1 cellular context compared by ENCODE assay signal in the genomic region with DNA sequence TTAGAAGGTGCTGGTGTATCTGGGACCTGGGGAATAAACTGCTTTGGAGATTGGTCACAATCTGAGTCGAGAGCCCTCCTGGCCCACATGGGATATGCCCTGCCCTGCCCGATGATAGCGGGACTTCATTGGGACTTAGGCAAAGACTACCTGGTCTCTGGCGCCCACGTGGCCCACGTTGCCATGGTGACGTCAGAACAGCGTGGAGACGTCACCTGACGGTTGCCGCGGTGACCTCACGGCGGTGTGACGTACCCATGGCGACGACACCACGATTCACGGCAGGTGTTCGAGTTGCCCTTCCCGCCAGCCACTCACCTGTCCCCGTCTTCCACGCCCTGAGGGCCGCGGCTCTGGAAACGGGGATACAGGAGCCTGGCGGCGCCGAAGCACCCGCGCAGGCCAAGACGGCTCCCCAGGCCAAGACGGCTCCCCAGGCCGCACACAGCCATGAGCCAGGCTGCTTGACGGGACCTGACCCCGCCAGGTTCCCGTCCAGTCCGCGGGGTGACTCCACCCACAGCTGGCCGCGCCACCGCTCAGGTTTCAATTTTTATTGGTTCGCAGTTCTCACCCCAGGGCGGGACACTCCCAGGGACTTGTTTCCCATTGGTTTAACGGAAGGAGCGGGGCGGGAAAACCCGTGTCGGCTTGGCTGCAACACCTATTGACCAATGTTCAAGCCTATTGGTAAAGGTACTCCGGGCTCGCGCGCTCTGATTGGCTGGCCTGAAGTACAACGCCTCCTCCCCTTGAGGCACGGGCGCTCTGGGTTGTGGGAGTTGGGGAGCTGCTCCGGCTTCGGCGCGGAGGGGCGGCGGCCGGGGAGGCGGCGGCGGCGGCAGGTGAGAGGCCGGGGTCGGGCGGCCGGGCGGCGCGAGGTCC.
TF ChIP-seq lines count a peak whose summit lies in the region.

A gene (minus strand): TSS at position 476 of the 885 bp plus-strand sequence. CDS start 24 bp downstream, at position 452.
A gene (plus strand): TSS at position 766 of the 885 bp plus-strand sequence. CDS start 1,029 bp downstream, outside the sequence.

TF ChIP-seq in HepG2, 621 proteins besides CTCF, POLR2A, EP300 and RAD21 (continued from another document):
- TF ChIP-seq, protein P1, sequence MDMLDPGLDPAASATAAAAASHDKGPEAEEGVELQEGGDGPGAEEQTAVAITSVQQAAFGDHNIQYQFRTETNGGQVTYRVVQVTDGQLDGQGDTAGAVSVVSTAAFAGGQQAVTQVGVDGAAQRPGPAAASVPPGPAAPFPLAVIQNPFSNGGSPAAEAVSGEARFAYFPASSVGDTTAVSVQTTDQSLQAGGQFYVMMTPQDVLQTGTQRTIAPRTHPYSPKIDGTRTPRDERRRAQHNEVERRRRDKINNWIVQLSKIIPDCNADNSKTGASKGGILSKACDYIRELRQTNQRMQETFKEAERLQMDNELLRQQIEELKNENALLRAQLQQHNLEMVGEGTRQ (IDR thresholded peaks at IDR 0.05; ENCODE audit: low read depth, low read length), result peak; percentile 82
- TF ChIP-seq, protein P1 (CRISPR knock-in tag; IDR thresholded peaks at IDR 0.05; ENCODE audit: borderline replicate concordance), result peak; percentile 87
- TF ChIP-seq NFKBIZ (CRISPR knock-in tag; IDR thresholded peaks at IDR 0.05) (no peak), BHLHE40 (IDR thresholded peaks at IDR 0.05; ENCODE audit: low read length) (peak; percentile 27; the same call in 1 of the 2 replicates), MED8 (CRISPR knock-in tag; IDR thresholded peaks at IDR 0.05; ENCODE audit: insufficient replicate concordance) (peak; percentile 82), GZF1 (CRISPR knock-in tag; IDR thresholded peaks at IDR 0.05) (peak; percentile 82), ZNF841 (CRISPR knock-in tag; IDR thresholded peaks at IDR 0.05; ENCODE audit: borderline replicate concordance) (no peak), ZBTB1 (CRISPR knock-in tag; IDR thresholded peaks at IDR 0.05; ENCODE audit: borderline replicate concordance) (no peak), ZNF331 (CRISPR knock-in tag; IDR thresholded peaks at IDR 0.05) (peak; percentile 63), PITX1 (CRISPR knock-in tag; IDR thresholded peaks at IDR 0.05) (peak; percentile 66; the same call in 1 of the 2 replicates), BRCA1 (CRISPR knock-in tag; IDR thresholded peaks at IDR 0.05) (no peak; the same call in 1 of the 2 replicates), SPEN (CRISPR knock-in tag; IDR thresholded peaks at IDR 0.05; ENCODE audit: low read depth) (peak; percentile 94), MAZ (IDR thresholded peaks at IDR 0.05; ENCODE audit: borderline replicate concordance, low read depth, low read length) (no peak), MAZ (CRISPR knock-in tag; IDR thresholded peaks at IDR 0.05; ENCODE audit: low read depth) (peak; percentile 84; the same call in 1 of the 2 replicates), ZNF367 (CRISPR knock-in tag; IDR thresholded peaks at IDR 0.05; ENCODE audit: borderline replicate concordance) (no peak), SRSF4 (IDR thresholded peaks at IDR 0.05; ENCODE audit: low read depth, low read length, poor library complexity, severe bottlenecking) (no peak), ZNF225 (CRISPR knock-in tag; IDR thresholded peaks at IDR 0.05) (peak; percentile 96), ZNF33A (CRISPR knock-in tag; IDR thresholded peaks at IDR 0.05; ENCODE audit: borderline replicate concordance) (no peak), SAP130 (CRISPR knock-in tag; IDR thresholded peaks at IDR 0.05; ENCODE audit: low read depth) (peak; percentile 95), ZNF232 (CRISPR knock-in tag; IDR thresholded peaks at IDR 0.05; ENCODE audit: borderline replicate concordance) (peak; percentile 65; the same call in 1 of the 2 replicates), AHR (CRISPR knock-in tag; IDR thresholded peaks at IDR 0.05) (peak; percentile 97)
- TF ChIP-seq, protein P2, sequence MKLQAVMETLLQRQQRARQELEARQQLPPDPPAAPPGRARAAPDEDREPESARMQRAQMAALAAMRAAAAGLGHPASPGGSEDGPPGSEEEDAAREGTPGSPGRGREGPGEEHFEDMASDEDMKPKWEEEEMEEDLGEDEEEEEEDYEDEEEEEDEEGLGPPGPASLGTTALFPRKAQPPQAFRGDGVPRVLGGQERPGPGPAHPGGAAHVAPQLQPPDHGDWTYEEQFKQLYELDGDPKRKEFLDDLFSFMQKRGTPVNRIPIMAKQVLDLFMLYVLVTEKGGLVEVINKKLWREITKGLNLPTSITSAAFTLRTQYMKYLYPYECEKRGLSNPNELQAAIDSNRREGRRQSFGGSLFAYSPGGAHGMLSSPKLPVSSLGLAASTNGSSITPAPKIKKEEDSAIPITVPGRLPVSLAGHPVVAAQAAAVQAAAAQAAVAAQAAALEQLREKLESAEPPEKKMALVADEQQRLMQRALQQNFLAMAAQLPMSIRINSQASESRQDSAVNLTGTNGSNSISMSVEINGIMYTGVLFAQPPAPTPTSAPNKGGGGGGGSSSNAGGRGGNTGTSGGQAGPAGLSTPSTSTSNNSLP (IDR thresholded peaks at IDR 0.05; ENCODE audit: low read depth, low read length), result no peak
- TF ChIP-seq, protein P3, sequence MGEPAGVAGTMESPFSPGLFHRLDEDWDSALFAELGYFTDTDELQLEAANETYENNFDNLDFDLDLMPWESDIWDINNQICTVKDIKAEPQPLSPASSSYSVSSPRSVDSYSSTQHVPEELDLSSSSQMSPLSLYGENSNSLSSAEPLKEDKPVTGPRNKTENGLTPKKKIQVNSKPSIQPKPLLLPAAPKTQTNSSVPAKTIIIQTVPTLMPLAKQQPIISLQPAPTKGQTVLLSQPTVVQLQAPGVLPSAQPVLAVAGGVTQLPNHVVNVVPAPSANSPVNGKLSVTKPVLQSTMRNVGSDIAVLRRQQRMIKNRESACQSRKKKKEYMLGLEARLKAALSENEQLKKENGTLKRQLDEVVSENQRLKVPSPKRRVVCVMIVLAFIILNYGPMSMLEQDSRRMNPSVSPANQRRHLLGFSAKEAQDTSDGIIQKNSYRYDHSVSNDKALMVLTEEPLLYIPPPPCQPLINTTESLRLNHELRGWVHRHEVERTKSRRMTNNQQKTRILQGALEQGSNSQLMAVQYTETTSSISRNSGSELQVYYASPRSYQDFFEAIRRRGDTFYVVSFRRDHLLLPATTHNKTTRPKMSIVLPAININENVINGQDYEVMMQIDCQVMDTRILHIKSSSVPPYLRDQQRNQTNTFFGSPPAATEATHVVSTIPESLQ (CRISPR knock-in tag; conservative IDR thresholded peaks at IDR 0.05), result no peak
- TF ChIP-seq, protein P4, sequence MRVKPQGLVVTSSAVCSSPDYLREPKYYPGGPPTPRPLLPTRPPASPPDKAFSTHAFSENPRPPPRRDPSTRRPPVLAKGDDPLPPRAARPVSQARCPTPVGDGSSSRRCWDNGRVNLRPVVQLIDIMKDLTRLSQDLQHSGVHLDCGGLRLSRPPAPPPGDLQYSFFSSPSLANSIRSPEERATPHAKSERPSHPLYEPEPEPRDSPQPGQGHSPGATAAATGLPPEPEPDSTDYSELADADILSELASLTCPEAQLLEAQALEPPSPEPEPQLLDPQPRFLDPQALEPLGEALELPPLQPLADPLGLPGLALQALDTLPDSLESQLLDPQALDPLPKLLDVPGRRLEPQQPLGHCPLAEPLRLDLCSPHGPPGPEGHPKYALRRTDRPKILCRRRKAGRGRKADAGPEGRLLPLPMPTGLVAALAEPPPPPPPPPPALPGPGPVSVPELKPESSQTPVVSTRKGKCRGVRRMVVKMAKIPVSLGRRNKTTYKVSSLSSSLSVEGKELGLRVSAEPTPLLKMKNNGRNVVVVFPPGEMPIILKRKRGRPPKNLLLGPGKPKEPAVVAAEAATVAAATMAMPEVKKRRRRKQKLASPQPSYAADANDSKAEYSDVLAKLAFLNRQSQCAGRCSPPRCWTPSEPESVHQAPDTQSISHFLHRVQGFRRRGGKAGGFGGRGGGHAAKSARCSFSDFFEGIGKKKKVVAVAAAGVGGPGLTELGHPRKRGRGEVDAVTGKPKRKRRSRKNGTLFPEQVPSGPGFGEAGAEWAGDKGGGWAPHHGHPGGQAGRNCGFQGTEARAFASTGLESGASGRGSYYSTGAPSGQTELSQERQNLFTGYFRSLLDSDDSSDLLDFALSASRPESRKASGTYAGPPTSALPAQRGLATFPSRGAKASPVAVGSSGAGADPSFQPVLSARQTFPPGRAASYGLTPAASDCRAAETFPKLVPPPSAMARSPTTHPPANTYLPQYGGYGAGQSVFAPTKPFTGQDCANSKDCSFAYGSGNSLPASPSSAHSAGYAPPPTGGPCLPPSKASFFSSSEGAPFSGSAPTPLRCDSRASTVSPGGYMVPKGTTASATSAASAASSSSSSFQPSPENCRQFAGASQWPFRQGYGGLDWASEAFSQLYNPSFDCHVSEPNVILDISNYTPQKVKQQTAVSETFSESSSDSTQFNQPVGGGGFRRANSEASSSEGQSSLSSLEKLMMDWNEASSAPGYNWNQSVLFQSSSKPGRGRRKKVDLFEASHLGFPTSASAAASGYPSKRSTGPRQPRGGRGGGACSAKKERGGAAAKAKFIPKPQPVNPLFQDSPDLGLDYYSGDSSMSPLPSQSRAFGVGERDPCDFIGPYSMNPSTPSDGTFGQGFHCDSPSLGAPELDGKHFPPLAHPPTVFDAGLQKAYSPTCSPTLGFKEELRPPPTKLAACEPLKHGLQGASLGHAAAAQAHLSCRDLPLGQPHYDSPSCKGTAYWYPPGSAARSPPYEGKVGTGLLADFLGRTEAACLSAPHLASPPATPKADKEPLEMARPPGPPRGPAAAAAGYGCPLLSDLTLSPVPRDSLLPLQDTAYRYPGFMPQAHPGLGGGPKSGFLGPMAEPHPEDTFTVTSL (CRISPR knock-in tag; IDR thresholded peaks at IDR 0.05; ENCODE audit: borderline replicate concordance), result no peak
- TF ChIP-seq, protein P5, sequence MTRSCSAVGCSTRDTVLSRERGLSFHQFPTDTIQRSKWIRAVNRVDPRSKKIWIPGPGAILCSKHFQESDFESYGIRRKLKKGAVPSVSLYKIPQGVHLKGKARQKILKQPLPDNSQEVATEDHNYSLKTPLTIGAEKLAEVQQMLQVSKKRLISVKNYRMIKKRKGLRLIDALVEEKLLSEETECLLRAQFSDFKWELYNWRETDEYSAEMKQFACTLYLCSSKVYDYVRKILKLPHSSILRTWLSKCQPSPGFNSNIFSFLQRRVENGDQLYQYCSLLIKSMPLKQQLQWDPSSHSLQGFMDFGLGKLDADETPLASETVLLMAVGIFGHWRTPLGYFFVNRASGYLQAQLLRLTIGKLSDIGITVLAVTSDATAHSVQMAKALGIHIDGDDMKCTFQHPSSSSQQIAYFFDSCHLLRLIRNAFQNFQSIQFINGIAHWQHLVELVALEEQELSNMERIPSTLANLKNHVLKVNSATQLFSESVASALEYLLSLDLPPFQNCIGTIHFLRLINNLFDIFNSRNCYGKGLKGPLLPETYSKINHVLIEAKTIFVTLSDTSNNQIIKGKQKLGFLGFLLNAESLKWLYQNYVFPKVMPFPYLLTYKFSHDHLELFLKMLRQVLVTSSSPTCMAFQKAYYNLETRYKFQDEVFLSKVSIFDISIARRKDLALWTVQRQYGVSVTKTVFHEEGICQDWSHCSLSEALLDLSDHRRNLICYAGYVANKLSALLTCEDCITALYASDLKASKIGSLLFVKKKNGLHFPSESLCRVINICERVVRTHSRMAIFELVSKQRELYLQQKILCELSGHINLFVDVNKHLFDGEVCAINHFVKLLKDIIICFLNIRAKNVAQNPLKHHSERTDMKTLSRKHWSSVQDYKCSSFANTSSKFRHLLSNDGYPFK (CRISPR knock-in tag; IDR thresholded peaks at IDR 0.05; ENCODE audit: borderline replicate concordance), result peak; percentile 91; the same call in 1 of the 2 replicates
- TF ChIP-seq, protein P6, sequence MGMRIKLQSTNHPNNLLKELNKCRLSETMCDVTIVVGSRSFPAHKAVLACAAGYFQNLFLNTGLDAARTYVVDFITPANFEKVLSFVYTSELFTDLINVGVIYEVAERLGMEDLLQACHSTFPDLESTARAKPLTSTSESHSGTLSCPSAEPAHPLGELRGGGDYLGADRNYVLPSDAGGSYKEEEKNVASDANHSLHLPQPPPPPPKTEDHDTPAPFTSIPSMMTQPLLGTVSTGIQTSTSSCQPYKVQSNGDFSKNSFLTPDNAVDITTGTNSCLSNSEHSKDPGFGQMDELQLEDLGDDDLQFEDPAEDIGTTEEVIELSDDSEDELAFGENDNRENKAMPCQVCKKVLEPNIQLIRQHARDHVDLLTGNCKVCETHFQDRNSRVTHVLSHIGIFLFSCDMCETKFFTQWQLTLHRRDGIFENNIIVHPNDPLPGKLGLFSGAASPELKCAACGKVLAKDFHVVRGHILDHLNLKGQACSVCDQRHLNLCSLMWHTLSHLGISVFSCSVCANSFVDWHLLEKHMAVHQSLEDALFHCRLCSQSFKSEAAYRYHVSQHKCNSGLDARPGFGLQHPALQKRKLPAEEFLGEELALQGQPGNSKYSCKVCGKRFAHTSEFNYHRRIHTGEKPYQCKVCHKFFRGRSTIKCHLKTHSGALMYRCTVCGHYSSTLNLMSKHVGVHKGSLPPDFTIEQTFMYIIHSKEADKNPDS (CRISPR knock-in tag; IDR thresholded peaks at IDR 0.05), result no peak
